Comparison of ENCODE assay signal across 27 cellular contexts in the genomic region with DNA sequence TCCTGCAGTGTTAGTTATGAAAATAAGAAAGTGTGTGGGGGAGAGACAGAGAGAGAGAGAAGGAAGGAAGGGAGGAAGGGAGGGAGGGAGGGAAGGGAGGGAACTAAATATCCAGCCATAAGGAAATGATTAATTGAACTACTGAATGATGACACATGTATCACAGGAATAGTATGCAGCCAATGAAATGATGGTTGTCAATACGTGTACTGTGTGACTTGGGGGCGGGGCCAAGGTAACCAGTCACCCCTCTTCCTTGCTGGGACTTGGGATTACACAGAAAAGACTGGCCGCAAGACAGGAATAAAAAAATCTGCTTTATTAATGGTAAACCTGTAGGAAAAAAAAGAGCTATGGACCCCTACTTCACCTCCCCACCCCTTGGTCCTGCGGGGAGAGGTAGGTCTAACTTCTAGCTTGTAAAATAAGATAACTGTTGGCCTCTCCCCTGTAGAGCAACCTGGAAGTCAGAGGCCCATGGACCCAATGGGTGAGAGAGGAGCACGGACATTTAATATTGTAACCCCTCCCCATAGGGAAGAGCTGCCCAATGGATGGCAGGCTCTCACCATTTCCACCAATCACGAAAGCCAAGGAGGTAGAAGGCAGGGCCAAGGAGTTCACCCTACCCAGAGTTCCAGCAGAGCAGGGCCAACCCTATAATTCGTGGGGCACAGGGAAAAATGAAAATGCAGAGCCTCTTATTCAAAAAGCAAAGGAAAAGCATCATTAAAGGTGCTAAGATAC. TPM values are rescaled to one million over a fixed set of nuclear protein-coding genes. Genes with fewer than 3 reads are reported as not detected.
DNase-seq lines count a peak whose midpoint lies in the region; ATAC-seq, FAIRE-seq and TF ChIP-seq lines count a peak whose summit lies in the region.
"Had no signal": no experiment of that assay in that cellular context is flagged by ENCODE, and none has a peak within 500 bp of the region (broad histone marks: within the 10 kb centered on the region; RNA-seq: fewer than 3 reads in every experiment).

No MANE protein-coding gene starts in this region.

- no peak overlapping the region for H3K4me3 Mint-ChIP-seq in H9
- H3K4me3 Mint-ChIP-seq: activated T-cell treated with anti-CD3 and anti-CD28 coated beads, Interleukin-2, amount 50 U/mL, for 72 hours; mesothelial cell of epicardium; natural killer cell treated with Interleukin-12 subunit alpha and Interleukin-12 subunit beta and Interleukin-15 and Interleukin-18, amount 100 ng/mL, for 72 hours had no signal

- H3T11ph ChIP-seq in H9 (ENCODE audit: low read length) = no peak overlapping the region

- H3K9ac ChIP-seq in H9 (ENCODE audit: extremely low read depth, insufficient read length, low read length) (no peak overlapping the region), K562 (ENCODE audit: insufficient read depth in 1 of 2, low read depth in 2 of 2, low read length in 2 of 2) (no peak overlapping the region)

- H3K27ac Mint-ChIP-seq in H9 = no peak overlapping the region
- H3K27ac Mint-ChIP-seq: activated naive CD4-positive, alpha-beta T cell treated with anti-CD3 and anti-CD28 coated beads, Interleukin-2, amount 50 U/mL, for 72 hours; activated T-cell treated with anti-CD3 and anti-CD28 coated beads, Interleukin-2, amount 50 U/mL, for 72 hours; mesothelial cell of epicardium; natural killer cell treated with Interleukin-12 subunit alpha and Interleukin-12 subunit beta and Interleukin-15 and Interleukin-18, amount 100 ng/mL, for 72 hours had no signal

- intact Hi-C loops in K562 (cut with micrococcal nuclease) (no loop called here), Right ventricle myocardium superior (cut with DNase I) (no loop called here)

- POLR2A ChIA-PET in A549 (lab: Yijun Ruan, JAX) (no interaction called here), K562 (lab: Yijun Ruan, JAX) (no interaction called here)

- no peak overlapping the region for H2AK5ac ChIP-seq in H9 (ENCODE audit: insufficient read length, low read length)

- no peak for TF ChIP-seq CTCF in A549 (IDR thresholded peaks at IDR 0.05)
- TF ChIP-seq CTCF in H9 (conservative IDR thresholded peaks at IDR 0.05) = no peak
- TF ChIP-seq CTCF in K562 (IDR thresholded peaks at IDR 0.05 in 2 of 3, conservative IDR thresholded peaks at IDR 0.05 in 1 of 3; ENCODE audit: insufficient read depth in 2 of 3, low read depth in 1 of 3, low read length in 3 of 3) = no peak

- H3K9me1 ChIP-seq in K562 (ENCODE audit: control insufficient read depth, insufficient read depth, low read length) = no peaks in the 10 kb centered on the region

- no peak overlapping the region for H3K4ac ChIP-seq in H9 (ENCODE audit: low read depth, low read length)

- no peak overlapping the region for H4K5ac ChIP-seq in H9 (ENCODE audit: insufficient read length, low read depth, low read length)

- H3K9me3 Mint-ChIP-seq in H9 = no peaks in the 10 kb centered on the region; a peak in 1 of 5 replicates
- H3K9me3 Mint-ChIP-seq: activated naive CD4-positive, alpha-beta T cell treated with anti-CD3 and anti-CD28 coated beads, Interleukin-2, amount 50 U/mL, for 72 hours; mesothelial cell of epicardium; natural killer cell treated with Interleukin-12 subunit alpha and Interleukin-12 subunit beta and Interleukin-15 and Interleukin-18, amount 100 ng/mL, for 72 hours had no signal

- CTCF ChIA-PET in A549 (lab: Yijun Ruan, JAX) = no interaction called here
- CTCF ChIA-PET in K562 (lab: Yijun Ruan, JAX; ENCODE audit: low intra/inter-chr PET ratio) = no interaction called here

- H2BK20ac ChIP-seq in H9 (ENCODE audit: low read depth, low read length, poor library complexity, severe bottlenecking) = no peak overlapping the region

- no peaks in the 10 kb centered on the region for H3K79me1 ChIP-seq in H9 (ENCODE audit: insufficient read depth, low read depth, low read length, poor library complexity, severe bottlenecking)

- H2BK12ac ChIP-seq in H9 (ENCODE audit: insufficient read length, low read depth, low read length) = no peak overlapping the region

- TF ChIP-seq POLR2A in A549 (IDR thresholded peaks at IDR 0.05; ENCODE audit: low read length) (no peak), K562 (conservative IDR thresholded peaks at IDR 0.05) (no peak)

- H3K4me1 ChIP-seq in A549 = peaks cover 31% of the 10 kb centered on the region
- no peaks in the 10 kb centered on the region for H3K4me1 ChIP-seq in H9 (ENCODE audit: insufficient read depth, low read length)
- no peaks in the 10 kb centered on the region for H3K4me1 ChIP-seq in K562 (replicated peaks in 1 of 2; ENCODE audit: control insufficient read depth in 2 of 2, insufficient read depth in 2 of 2, low read length in 2 of 2)
- H3K4me1 ChIP-seq: prostate gland had no signal

- no peaks in the 10 kb centered on the region for H3K36me3 ChIP-seq in K562 (ENCODE audit: control insufficient read depth, insufficient read depth, low read length)
- H3K36me3 ChIP-seq: prostate gland had no signal

- H3K9me3 ChIP-seq in A549 (no peaks in the 10 kb centered on the region), H9 (ENCODE audit: control insufficient read depth, low read depth, low read length) (no peaks in the 10 kb centered on the region), K562 (replicated peaks; ENCODE audit: control insufficient read depth, insufficient read depth, low read depth, low read length) (no peaks in the 10 kb centered on the region)
- H3K9me3 ChIP-seq: prostate gland had no signal

- H3K56ac ChIP-seq in H9 (ENCODE audit: insufficient read length, low read depth, low read length) = no peak overlapping the region

- ATAC-seq in A549 (peak in 1 of 2 experiments; percentile 74; a peak in 3 of 6 replicates), K562 (peak; percentile 83), GM21381 (IDR thresholded peaks at IDR 0.05; ENCODE audit: unreplicated experiment) (no peak), Right ventricle myocardium superior (ENCODE audit: poor library complexity) (no peak)
- ATAC-seq: activated naive CD4-positive, alpha-beta T cell treated with anti-CD3 and anti-CD28 coated beads, Interleukin-2, amount 50 U/mL, for 72 hours; activated T-cell treated with anti-CD3 and anti-CD28 coated beads, Interleukin-2, amount 50 U/mL, for 72 hours; GM12878; natural killer cell treated with Interleukin-12 subunit alpha and Interleukin-12 subunit beta and Interleukin-15 and Interleukin-18, amount 100 ng/mL, for 72 hours had no signal

- H2AFZ ChIP-seq in H9 (ENCODE audit: low read length) (no peak overlapping the region), K562 (ENCODE audit: low read depth, low read length) (no peak overlapping the region)

- H3K23me2 ChIP-seq in H9 (ENCODE audit: insufficient read length, low read depth, low read length, poor library complexity, severe bottlenecking) = no peaks in the 10 kb centered on the region

- no peak for FAIRE-seq in A549 (lab: Jason Lieb, UNC)
- no peak for FAIRE-seq in K562 (lab: Jason Lieb, UNC)
- FAIRE-seq: GM12878 had no signal

- H3K36me3 Mint-ChIP-seq in H9 (ENCODE audit: insufficient read depth in 1 of 3, low read depth in 3 of 3) = no peaks in the 10 kb centered on the region
- H3K36me3 Mint-ChIP-seq: activated naive CD4-positive, alpha-beta T cell treated with anti-CD3 and anti-CD28 coated beads, Interleukin-2, amount 50 U/mL, for 72 hours; mesothelial cell of epicardium; natural killer cell treated with Interleukin-12 subunit alpha and Interleukin-12 subunit beta and Interleukin-15 and Interleukin-18, amount 100 ng/mL, for 72 hours had no signal

- H2BK5ac ChIP-seq in H9 (ENCODE audit: insufficient read length, low read length) = no peak overlapping the region

- WGBS in A549 (ENCODE audit: missing lambda C conversion rate) = 75% methylated on average over 7 of the region's 7 CpGs
- WGBS in H9 (ENCODE audit: extremely low coverage, insufficient read length, low lambda C conversion rate) = no CpG with 5 or more reads among the region's 7 CpGs
- 1% methylated on average over 7 of the region's 7 CpGs for WGBS in K562 (ENCODE audit: insufficient coverage, low coverage, missing lambda C conversion rate)

- H3K27me3 ChIP-seq in H9 (ENCODE audit: insufficient read depth, low read length) (peaks cover 6% of the 10 kb centered on the region; the same call in 1 of the 2 replicates), K562 (ENCODE audit: control insufficient read depth in 2 of 2, insufficient read depth in 2 of 2, low read length in 2 of 2) (peaks cover 2 to 22% of the 10 kb centered on the region in 2 experiments; a peak in 4 of 5 replicates)

- peaks cover 37% of the 10 kb centered on the region for H3K27me3 Mint-ChIP-seq in H9 (ENCODE audit: low read depth)

- no peak overlapping the region for H3K14ac ChIP-seq in H9 (ENCODE audit: insufficient read depth, low read length)

- no peak overlapping the region for H4K8ac ChIP-seq in H9 (replicated peaks; ENCODE audit: insufficient read length, low read depth, low read length)

- no peak overlapping the region for H4K91ac ChIP-seq in H9 (ENCODE audit: insufficient read length, low read depth, low read length)

- peak; percentile 31 to 36 for DNase-seq in A549 (ENCODE audit: low read depth in 1 of 2, low spot score in 1 of 2)
- DNase-seq in H9 = peak; percentile 55
- peak; percentile 12 to 79 (median 68) for DNase-seq in K562 (ENCODE audit: extremely low read depth in 1 of 4, low spot score in 3 of 4)
- DNase-seq in kidney tubule cell (ENCODE audit: low spot score) = peak; percentile 35
- DNase-seq in dermis blood vessel endothelial cell = no peak
- DNase-seq in stimulated activated CD4-positive, alpha-beta T cell treated with anti-CD3 and anti-CD28 coated beads, Interleukin-12 subunit alpha, Interleukin-12 subunit beta, amount 100 ng/mL, for 4 hours = no peak
- DNase-seq in Right ventricle myocardium superior = no peak
- DNase-seq: activated CD4-positive, alpha-beta T cell treated with anti-CD3 and anti-CD28 coated beads, Interleukin-2, amount 50 U/mL, for 48 hours; activated T-cell treated with anti-CD3 and anti-CD28 coated beads, Interleukin-2, amount 50 U/mL, for 72 hours; DMS 273 treated with DMSO at 0.1 percent for 48 hours; foreskin fibroblast; GF-D8; hypothalamus; NCI-H1105; NCI-H2081; NCI-H510A treated with DMSO at 0.1 percent for 48 hours; SHP77; stimulated activated CD4-positive, alpha-beta T cell treated with anti-CD3 and anti-CD28 coated beads, Interleukin-4, amount 100 ng/mL, for 1 hour had no signal

- no peaks in the 10 kb centered on the region for H4K20me1 ChIP-seq in H9 (ENCODE audit: control insufficient read depth, insufficient read depth, insufficient read length)
- no peaks in the 10 kb centered on the region; the same call in 1 of the 2 replicates for H4K20me1 ChIP-seq in K562 (replicated peaks; ENCODE audit: control insufficient read depth, insufficient read depth, low read length)

- TF ChIP-seq EP300 in A549 (IDR thresholded peaks at IDR 0.05) (no peak), K562 (IDR thresholded peaks at IDR 0.05; ENCODE audit: low read length) (no peak)

- H3K4me3 ChIP-seq in A549 (no peak overlapping the region), K562 (no peak overlapping the region)
- H3K4me3 ChIP-seq: GM12878, prostate gland, skin epidermis had no signal

- no TSS peak for BruUV-seq in K562 (replicated peaks; lab: Mats Ljungman, UMichigan)

- H2BK120ac ChIP-seq in H9 (ENCODE audit: low read depth, low read length, poor library complexity, severe bottlenecking) = no peak overlapping the region

- TF ChIP-seq RAD21 in A549 (conservative IDR thresholded peaks at IDR 0.05 in 1 of 2, IDR thresholded peaks at IDR 0.05 in 1 of 2) = no peak
- no peak for TF ChIP-seq RAD21 in K562 (CRISPR knock-in tag; conservative IDR thresholded peaks at IDR 0.05 in 1 of 2, IDR thresholded peaks at IDR 0.05 in 1 of 2)

- H3K4me2 ChIP-seq in A549 = no peak overlapping the region
- no peak overlapping the region for H3K4me2 ChIP-seq in H9 (ENCODE audit: insufficient read depth, insufficient read length, low read length)
- no peak overlapping the region for H3K4me2 ChIP-seq in K562 (ENCODE audit: insufficient read depth, low read length)

- H3K4me1 Mint-ChIP-seq in H9 = peaks cover 18% of the 10 kb centered on the region in 2 experiments
- H3K4me1 Mint-ChIP-seq: mesothelial cell of epicardium had no signal

- no peak overlapping the region for H3K18ac ChIP-seq in H9 (ENCODE audit: insufficient read length, low read depth, low read length)

- H3K23ac ChIP-seq in H9 (ENCODE audit: insufficient read length, low read depth, low read length) = no peak overlapping the region

- no peak overlapping the region for H2BK15ac ChIP-seq in H9 (ENCODE audit: low read depth, low read length)

- H3K27ac ChIP-seq in A549 = no peak overlapping the region
- no peak overlapping the region for H3K27ac ChIP-seq in H9 (ENCODE audit: insufficient read length, low read depth, low read length)
- no peak overlapping the region for H3K27ac ChIP-seq in K562 (ENCODE audit: extremely low read depth, low read depth, low read length)
- H3K27ac ChIP-seq: C4-2B, prostate gland, skin epidermis had no signal

- in situ Hi-C loops in K562 (cut with MboI) = no loop called here

- no peaks in the 10 kb centered on the region for H3K79me2 ChIP-seq in H9 (ENCODE audit: insufficient read depth, low read length)
- no peaks in the 10 kb centered on the region for H3K79me2 ChIP-seq in K562 (ENCODE audit: control insufficient read depth, insufficient read depth, low read length)

RNA-seq across cellular contexts. Expression of gene PPP2R2C, which starts 7.4 kb away (rescaled TPM):
- polyA plus RNA-seq in A549 (2011; rRNA removed) (23.9 and 26.9 TPM in 2 replicates), A549 (2017; fragmentation: RNase III; extraction: RNeasy Plus Mini Kit Qiagen cat#74134 plus additional on column Dnase treatment) (28.6 to 31.2 TPM (median 29.4 TPM) in 3 replicates), K562 (2011; rRNA removed) (0.06 TPM in 1 of 2 replicates, not detected in the other), K562 (2014; fragmentation: Illumina TruSeq; extraction: Trizol) (not detected in 2 replicates), K562 (2014; fragmentation: Nextera tagmentation; extraction: Ambion mirVana) (not detected), K562 (2014; rRNA removed) (not detected in 2 replicates)
- 38.9 and 50.9 TPM in 2 replicates for polyA plus RNA-seq in A549 (2012; cell fraction: cytosol; rRNA removed)
- 41.8 and 48.0 TPM in 2 replicates for polyA plus RNA-seq in A549 (2012; cell fraction: nucleus; rRNA removed)
- polyA minus RNA-seq in A549 (2011; rRNA and poly(A)+ RNA removed) = 64.9 and 74.3 TPM in 2 replicates
- total RNA-seq in H9 (2021) (8.1 and 8.6 TPM in 2 replicates), K562 (2014; rRNA removed) (not detected in 2 replicates), K562 (2014; rRNA removed; fragmentation: Illumina TruSeq; extraction: Trizol) (not detected in 2 replicates), K562 (2015; rRNA removed; fragmentation: Illumina TruSeq; extraction: Trizol) (not detected in 2 replicates), K562 (2021) (0.04 TPM in 1 of 2 replicates, not detected in the other), dermis blood vessel endothelial cell (0.34 and 0.70 TPM in 2 replicates), Right ventricle myocardium superior (8.1 TPM)
- total RNA-seq in K562 (2011; cell fraction: chromatin; rRNA removed; ENCODE audit: low replicate concordance) = not detected in 2 replicates
- not detected in 2 replicates for total RNA-seq in K562 (2011; cell fraction: nucleolus; rRNA removed)
- total RNA-seq in K562 (2011; cell fraction: nucleoplasm; rRNA removed) = not detected in 2 replicates
- 0.15 TPM in 1 of 2 replicates, not detected in the other for polyA plus RNA-seq in K562 (2011; cell fraction: cytosol; rRNA removed)
- not detected in 2 replicates for polyA plus RNA-seq in K562 (2011; cell fraction: nucleus; rRNA removed)
- 0.03 and 0.12 TPM in 2 replicates for polyA plus RNA-seq in K562 (2012)
- not detected in 2 replicates for polyA minus RNA-seq in K562 (2011; rRNA and poly(A)+ RNA removed)
- polyA minus RNA-seq in K562 (2011; cell fraction: cytosol; rRNA and poly(A)+ RNA removed) = not detected in 2 replicates
- not detected in 2 replicates for polyA minus RNA-seq in K562 (2011; cell fraction: nucleus; rRNA and poly(A)+ RNA removed)
- total RNA-seq: activated naive CD4-positive, alpha-beta T cell treated with anti-CD3 and anti-CD28 coated beads, Interleukin-2, amount 50 U/mL, for 72 hours; activated T-cell treated with anti-CD3 and anti-CD28 coated beads, Interleukin-2, amount 50 U/mL, for 72 hours; natural killer cell treated with Interleukin-12 subunit alpha and Interleukin-12 subunit beta and Interleukin-15 and Interleukin-18, amount 100 ng/mL, for 72 hours; T-helper 1 cell treated with Interleukin-12 subunit alpha and Interleukin-12 subunit beta and Interleukin-4 antibody, amounts not matched to agents 30 ng/mL and 1 ng/mL, for 36 hours had no signal

Comparison
In these comparisons a context has a peak if more than half of its experiments do, and no peak if none do; other contexts are left out.
1. DNase-seq: peak in A549 (2 of 2), H9 (single experiment), K562 (4 of 4) and kidney tubule cell (single experiment); none in dermis blood vessel endothelial cell (single experiment), stimulated activated CD4-positive, alpha-beta T cell treated with anti-CD3 and anti-CD28 coated beads, Interleukin-12 subunit alpha, Interleukin-12 subunit beta, amount 100 ng/mL, for 4 hours (single experiment) and Right ventricle myocardium superior (single experiment).